ENCODE assay signal across 3 cellular contexts in the genomic region with DNA sequence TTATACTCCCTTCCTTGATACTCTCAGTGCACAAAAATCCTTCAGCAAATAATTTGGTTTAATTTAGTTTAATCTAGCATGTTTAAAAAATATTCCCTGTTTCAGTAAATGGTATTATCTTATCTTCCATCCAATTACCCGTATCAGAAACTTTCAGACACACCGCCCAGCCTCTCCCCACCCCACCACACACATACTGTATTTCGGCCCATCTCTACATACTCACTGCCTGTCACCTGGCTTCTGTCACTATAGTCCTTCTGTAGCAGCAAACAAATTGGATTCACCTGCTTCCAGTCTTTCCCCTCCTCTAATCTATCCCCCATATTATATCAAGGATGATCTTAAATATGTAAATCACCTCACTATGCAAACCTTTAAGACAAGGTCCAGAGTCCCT.
"Had no signal": no experiment of that assay in that cellular context is flagged by ENCODE, and none has a peak within 500 bp of the region (broad histone marks: within the 10 kb centered on the region; RNA-seq: fewer than 3 reads in every experiment).

No MANE protein-coding gene starts in this region.

- H3K4me3 ChIP-seq: GM12878 had no signal

- DNase-seq: GDM1, GF-D8 had no signal

- ATAC-seq: GM12878 had no signal
